Comparison of ENCODE assay signal across 8 cellular contexts in the genomic region with DNA sequence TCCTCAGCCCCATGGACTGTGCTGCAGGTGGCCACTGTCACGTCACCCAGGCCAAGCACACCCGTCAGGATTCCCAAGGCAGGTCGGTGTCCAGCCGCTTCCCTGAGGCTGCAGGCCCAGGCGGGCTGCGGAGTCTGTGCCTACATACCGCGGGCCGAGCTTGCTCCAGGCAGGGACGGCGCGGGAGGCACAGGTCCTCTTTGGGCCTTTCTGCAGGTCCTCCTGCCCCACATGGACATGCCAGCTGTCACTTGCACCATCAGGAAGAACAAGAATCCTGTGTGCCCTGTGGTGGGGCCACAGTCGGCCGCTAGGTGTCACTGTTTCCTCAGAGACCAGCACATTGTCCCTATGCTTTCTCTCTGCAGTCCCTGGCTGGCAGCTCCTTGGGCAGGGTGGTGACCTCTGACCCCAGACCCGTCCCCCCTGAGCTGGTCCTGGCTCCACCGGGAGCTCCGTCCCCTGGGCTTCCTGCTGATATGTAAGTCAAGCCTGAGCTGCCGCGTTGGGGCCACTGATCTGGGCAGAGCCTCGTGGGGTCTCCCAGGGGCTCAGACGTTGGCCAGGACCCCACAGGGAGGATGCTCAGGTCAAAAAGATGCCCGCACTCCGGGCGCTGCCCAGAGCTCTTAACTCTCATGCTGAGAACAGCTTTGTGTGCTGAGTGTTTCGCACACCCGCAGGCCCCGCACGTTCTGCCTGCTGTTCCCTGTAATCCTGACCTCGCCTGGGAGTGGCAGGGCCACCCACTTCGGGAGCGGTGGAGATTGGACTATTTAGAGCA. TPM values are rescaled to one million over a fixed set of nuclear protein-coding genes. Genes with fewer than 3 reads are reported as not detected.
DNase-seq lines count a peak whose midpoint lies in the region; ATAC-seq, FAIRE-seq and TF ChIP-seq lines count a peak whose summit lies in the region.

No MANE protein-coding gene starts in this region.

- peak overlapping the region in 1 of 7 donors; percentile 18 for H3K4me3 Mint-ChIP-seq in CD8-positive, alpha-beta memory T cell
- H3K4me3 Mint-ChIP-seq in activated CD4-positive, alpha-beta T cell treated with anti-CD3 and anti-CD28 coated beads, Interleukin-2, amount 10 ng/mL, durations not matched to agents 7 days and 5 days = no peak overlapping the region

- no peak for TF ChIP-seq EP300 in HepG2 (IDR thresholded peaks at IDR 0.05; ENCODE audit: low read depth in 2 of 2, low read length in 2 of 2)
- TF ChIP-seq EP300 in HepG2 (CRISPR knock-in tag; IDR thresholded peaks at IDR 0.05; ENCODE audit: borderline replicate concordance) = no peak

- 21% methylated on average over 23 of the region's 31 CpGs for WGBS in HepG2 (ENCODE audit: low lambda C conversion rate)

- BruUV-seq in HepG2 (replicated peaks; lab: Mats Ljungman, UMichigan) = no TSS peak

- H2AFZ ChIP-seq in HepG2 (ENCODE audit: low read length) = no peak overlapping the region

- H3K9me3 ChIP-seq in CD8-positive, alpha-beta memory T cell (ENCODE audit: low read length) = no peaks in the 10 kb centered on the region
- no peaks in the 10 kb centered on the region for H3K9me3 ChIP-seq in HepG2 (ENCODE audit: low read length)

- no peaks in the 10 kb centered on the region for H4K20me1 ChIP-seq in HepG2 (ENCODE audit: insufficient read depth, low read length)

- ATAC-seq in HG02798 (IDR thresholded peaks at IDR 0.05; ENCODE audit: poor library complexity, unreplicated experiment) = peak; percentile 72
- peak; percentile 93 for ATAC-seq in HepG2
- ATAC-seq in GM19395 (IDR thresholded peaks at IDR 0.05; ENCODE audit: unreplicated experiment) = no peak

- H3K4me1 Mint-ChIP-seq in CD8-positive, alpha-beta memory T cell = no peaks in the 10 kb centered on the region
- H3K4me1 Mint-ChIP-seq in activated CD4-positive, alpha-beta T cell treated with anti-CD3 and anti-CD28 coated beads, Interleukin-2, amount 10 ng/mL, durations not matched to agents 7 days and 5 days = no peaks in the 10 kb centered on the region

- TF ChIP-seq CTCF in coronary artery (IDR thresholded peaks at IDR 0.05) (peak; percentile 96), HepG2 (CRISPR knock-in tag; IDR thresholded peaks at IDR 0.05) (peak; percentile 100)

- no peak overlapping the region for H3K9ac ChIP-seq in HepG2 (ENCODE audit: insufficient read depth, low read depth, low read length)

- H3K4me1 ChIP-seq in CD8-positive, alpha-beta memory T cell (ENCODE audit: insufficient read depth, low read length) = no peaks in the 10 kb centered on the region
- peaks cover 13% of the 10 kb centered on the region for H3K4me1 ChIP-seq in HepG2 (ENCODE audit: insufficient read depth, low read length)

- intact Hi-C loops in HepG2 (cut with micrococcal nuclease; ENCODE audit: unreplicated experiment) = loop anchor here (1.0 to 10.0 kb wide), 3 partner anchors 47 to 374 kb away; no protein-coding TSS in a partner anchor

- H3K4me2 ChIP-seq in HepG2 (ENCODE audit: low read depth, low read length) = no peak overlapping the region; the same call in 1 of the 2 replicates

- POLR2A ChIA-PET in CD8-positive, alpha-beta memory T cell (lab: Charles Lee) = no interaction called here
- POLR2A ChIA-PET in activated CD4-positive, alpha-beta T cell treated with anti-CD3 and anti-CD28 coated beads, Interleukin-2, amount 10 ng/mL, durations not matched to agents 7 days and 5 days (lab: Charles Lee) = interaction anchor here (0.6 kb wide), 1 partner anchor 501 kb away, joined by 3 read pairs; no protein-coding TSS in a partner anchor
- POLR2A ChIA-PET in HepG2 (lab: Yijun Ruan, JAX) = interaction anchor here (1.9 kb wide), 1 partner anchor 23 kb away, joined by 4 read pairs; no protein-coding TSS in a partner anchor

- FAIRE-seq in HepG2 (lab: Jason Lieb, UNC) = peak; percentile 98

- H3K79me2 ChIP-seq in HepG2 (ENCODE audit: insufficient read depth, low read length) = no peaks in the 10 kb centered on the region

- H3K4me3 ChIP-seq in CD8-positive, alpha-beta memory T cell (ENCODE audit: low read length) = no peak overlapping the region
- H3K4me3 ChIP-seq in coronary artery (no peak overlapping the region), HepG2 (replicated peaks in 1 of 3; ENCODE audit: insufficient read depth in 1 of 3, low read depth in 2 of 3, low read length in 3 of 3) (no peak overlapping the region; a peak in 1 of 6 replicates)

- no peaks in the 10 kb centered on the region for H3K36me3 ChIP-seq in CD8-positive, alpha-beta memory T cell (ENCODE audit: insufficient read depth, low read length)
- H3K36me3 ChIP-seq in HepG2 (replicated peaks in 1 of 2; ENCODE audit: control insufficient read depth in 1 of 2, insufficient read depth in 2 of 2, low read length in 2 of 2) = no peaks in the 10 kb centered on the region

- peak; percentile 63 to 84 (median 70) for DNase-seq in CD8-positive, alpha-beta memory T cell
- peak; percentile 81 for DNase-seq in NCI-H524 treated with DMSO at 0.1 percent for 48 hours (lab: John Stamatoyannopoulos, UW)
- DNase-seq in activated CD4-positive, alpha-beta T cell treated with anti-CD3 and anti-CD28 coated beads, Interleukin-2, amount 10 ng/mL, durations not matched to agents 7 days and 5 days = peak; percentile 86
- peak; percentile 89 for DNase-seq in coronary artery (ENCODE audit: low spot score)
- DNase-seq in HepG2 (ENCODE audit: low spot score) = peak; percentile 75
- DNase-seq in stimulated activated CD4-positive, alpha-beta T cell treated with anti-CD3 and anti-CD28 coated beads, Interleukin-4, amount 100 ng/mL, for 48 hours (ENCODE audit: low read depth in 2 of 2) = peak; percentile 73 to 84

- H3K36me3 Mint-ChIP-seq in CD8-positive, alpha-beta memory T cell = peaks cover 0 to 5% (median 0%) of the 10 kb centered on the region in 3 donors
- H3K36me3 Mint-ChIP-seq in activated CD4-positive, alpha-beta T cell treated with anti-CD3 and anti-CD28 coated beads, Interleukin-2, amount 10 ng/mL, durations not matched to agents 7 days and 5 days (ENCODE audit: low read depth) = peaks cover 2% of the 10 kb centered on the region

- H3K27ac Mint-ChIP-seq in CD8-positive, alpha-beta memory T cell = no peak overlapping the region
- H3K27ac Mint-ChIP-seq in activated CD4-positive, alpha-beta T cell treated with anti-CD3 and anti-CD28 coated beads, Interleukin-2, amount 10 ng/mL, durations not matched to agents 7 days and 5 days = no peak overlapping the region

- peak; percentile 98 for TF ChIP-seq RAD21 in HepG2 (CRISPR knock-in tag; IDR thresholded peaks at IDR 0.05)

- no peak overlapping the region for H3K27ac ChIP-seq in CD8-positive, alpha-beta memory T cell (ENCODE audit: low read depth, low read length)
- H3K27ac ChIP-seq in coronary artery (no peak overlapping the region), HepG2 (ENCODE audit: extremely low read length, insufficient read depth, low read length) (no peak overlapping the region)

- peaks cover 5 to 11% (median 6%) of the 10 kb centered on the region in 5 donors for H3K9me3 Mint-ChIP-seq in CD8-positive, alpha-beta memory T cell
- H3K9me3 Mint-ChIP-seq in activated CD4-positive, alpha-beta T cell treated with anti-CD3 and anti-CD28 coated beads, Interleukin-2, amount 10 ng/mL, durations not matched to agents 7 days and 5 days = peaks cover 18% of the 10 kb centered on the region

- in situ Hi-C loops in HepG2 (cut with HindIII; ENCODE audit: extremely low pct_ligation_motif_present, low pct_unique_long_range_greater_than_20kb) = loop anchor here (25.0 kb wide), 1 partner anchor 786 kb away; the partner anchor contains the start of genes ATG4B and THAP4

- H3K27me3 ChIP-seq in CD8-positive, alpha-beta memory T cell (ENCODE audit: insufficient read depth, low read length, poor library complexity, severe bottlenecking) = no peaks in the 10 kb centered on the region
- H3K27me3 ChIP-seq in HepG2 (ENCODE audit: control insufficient read depth in 1 of 2, insufficient read depth in 2 of 2, low read length in 2 of 2) = peaks cover 3 to 39% of the 10 kb centered on the region in 2 experiments; a peak in 4 of 5 replicates

- CTCF ChIA-PET in CD8-positive, alpha-beta memory T cell (lab: Charles Lee) = interaction anchor here (0.5 to 2.0 kb wide), 10 partner anchors 9 to 1027 kb away, joined by 3 to 11 read pairs (median 4); partner anchors contain the start of gene PASK
- CTCF ChIA-PET in activated CD4-positive, alpha-beta T cell treated with anti-CD3 and anti-CD28 coated beads, Interleukin-2, amount 10 ng/mL, durations not matched to agents 7 days and 5 days (lab: Charles Lee) = interaction anchor here (0.6 to 2.0 kb wide), 7 partner anchors 9 to 1027 kb away, joined by 3 to 9 read pairs (median 5); no protein-coding TSS in a partner anchor
- CTCF ChIA-PET in HepG2 (lab: Yijun Ruan, JAX; ENCODE audit: low intra/inter-chr PET ratio, low total read pairs) = interaction anchor here (0.7 to 1.9 kb wide), 7 partner anchors 12 to 808 kb away, joined by 3 to 19 read pairs (median 4); no protein-coding TSS in a partner anchor

- no peak for TF ChIP-seq POLR2A in HepG2 (IDR thresholded peaks at IDR 0.05; ENCODE audit: insufficient read depth in 1 of 2, low read depth in 2 of 2, low read length in 2 of 2)

- peaks cover 3 to 4% of the 10 kb centered on the region in 2 donors for H3K27me3 Mint-ChIP-seq in CD8-positive, alpha-beta memory T cell
- no peaks in the 10 kb centered on the region for H3K27me3 Mint-ChIP-seq in activated CD4-positive, alpha-beta T cell treated with anti-CD3 and anti-CD28 coated beads, Interleukin-2, amount 10 ng/mL, durations not matched to agents 7 days and 5 days

RNA-seq across cellular contexts. Expression of gene AGXT, which starts 17.4 kb away (rescaled TPM):
- total RNA-seq in CD8-positive, alpha-beta memory T cell = not detected
- not detected for polyA plus RNA-seq in CD8-positive, alpha-beta memory T cell
- total RNA-seq in activated CD4-positive, alpha-beta T cell treated with anti-CD3 and anti-CD28 coated beads, Interleukin-2, amount 10 ng/mL, durations not matched to agents 7 days and 5 days = not detected
- 30.5 and 41.9 TPM in 2 replicates for total RNA-seq in HepG2 (2016; rRNA removed; fragmentation: Illumina TruSeq; extraction: Trizol)
- total RNA-seq in HepG2 (2016; cell fraction: cytosol; rRNA removed; fragmentation: Illumina TruSeq; extraction: Trizol; ENCODE audit: low read depth) = 13.0 and 14.7 TPM in 2 replicates
- total RNA-seq in HepG2 (2016; cell fraction: insoluble cytoplasmic fraction; rRNA removed; fragmentation: Illumina TruSeq; extraction: Trizol) = 26.6 and 43.3 TPM in 2 replicates
- total RNA-seq in HepG2 (2016; cell fraction: membrane; rRNA removed; fragmentation: Illumina TruSeq; extraction: Trizol) = 16.6 and 19.6 TPM in 2 replicates
- 38.2 and 44.0 TPM in 2 replicates for total RNA-seq in HepG2 (2016; cell fraction: nucleus; rRNA removed; fragmentation: Illumina TruSeq; extraction: Trizol)
- 96.1 and 133 TPM in 2 replicates for polyA plus RNA-seq in HepG2 (2011; rRNA removed)
- polyA plus RNA-seq in HepG2 (2011; cell fraction: cytosol; rRNA removed) = 35.6 and 52.0 TPM in 2 replicates
- polyA plus RNA-seq in HepG2 (2011; cell fraction: nucleus; rRNA removed) = 938 and 1,041 TPM in 2 replicates
- 57.7 and 74.1 TPM in 2 replicates for polyA plus RNA-seq in HepG2 (2012)
- 16.7 and 17.4 TPM in 2 replicates for polyA plus RNA-seq in HepG2 (2016; cell fraction: cytosol; fragmentation: Illumina TruSeq; extraction: Trizol; ENCODE audit: low read depth)
- 26.4 and 36.5 TPM in 2 replicates for polyA plus RNA-seq in HepG2 (2016; cell fraction: insoluble cytoplasmic fraction; fragmentation: Illumina TruSeq; extraction: Trizol; ENCODE audit: low read depth)
- polyA plus RNA-seq in HepG2 (2016; cell fraction: membrane; fragmentation: Illumina TruSeq; extraction: Trizol; ENCODE audit: low read depth) = 15.2 and 17.5 TPM in 2 replicates
- 101 and 109 TPM in 2 replicates for polyA plus RNA-seq in HepG2 (2016; cell fraction: nucleus; fragmentation: Illumina TruSeq; extraction: Trizol; ENCODE audit: insufficient read depth, low read depth)
- 67.0 TPM in 1 of 2 replicates, not detected in the other for polyA minus RNA-seq in HepG2 (2011; rRNA and poly(A)+ RNA removed; ENCODE audit: low replicate concordance)
- polyA minus RNA-seq in HepG2 (2011; cell fraction: cytosol; rRNA and poly(A)+ RNA removed) = 22.8 and 31.0 TPM in 2 replicates
- polyA minus RNA-seq in HepG2 (2011; cell fraction: nucleus; rRNA and poly(A)+ RNA removed) = 64.6 and 66.1 TPM in 2 replicates

RNA-seq across cellular contexts. Expression of gene KIF1A, which starts 31.3 kb away (rescaled TPM):
- 1 to 10 TPM; 1.6 to 1.8 TPM for total RNA-seq in CD8-positive, alpha-beta memory T cell
- not detected for polyA plus RNA-seq in CD8-positive, alpha-beta memory T cell
- total RNA-seq in activated CD4-positive, alpha-beta T cell treated with anti-CD3 and anti-CD28 coated beads, Interleukin-2, amount 10 ng/mL, durations not matched to agents 7 days and 5 days = under 1 TPM; 0.37 to 0.40 TPM
- 0.24 TPM in 1 of 2 replicates, not detected in the other for total RNA-seq in HepG2 (2016; rRNA removed; fragmentation: Illumina TruSeq; extraction: Trizol)
- total RNA-seq in HepG2 (2016; cell fraction: cytosol; rRNA removed; fragmentation: Illumina TruSeq; extraction: Trizol; ENCODE audit: low read depth) = not detected in 2 replicates
- 0.13 and 0.32 TPM in 2 replicates for total RNA-seq in HepG2 (2016; cell fraction: insoluble cytoplasmic fraction; rRNA removed; fragmentation: Illumina TruSeq; extraction: Trizol)
- total RNA-seq in HepG2 (2016; cell fraction: membrane; rRNA removed; fragmentation: Illumina TruSeq; extraction: Trizol) = not detected in 2 replicates
- total RNA-seq in HepG2 (2016; cell fraction: nucleus; rRNA removed; fragmentation: Illumina TruSeq; extraction: Trizol) = not detected in 2 replicates
- polyA plus RNA-seq in HepG2 (2011; rRNA removed) = 0.01 and 0.03 TPM in 2 replicates
- polyA plus RNA-seq in HepG2 (2011; cell fraction: cytosol; rRNA removed) = 0.01 TPM in 1 of 2 replicates, not detected in the other
- polyA plus RNA-seq in HepG2 (2011; cell fraction: nucleus; rRNA removed) = 0.19 and 0.21 TPM in 2 replicates
- polyA plus RNA-seq in HepG2 (2012) = 0.19 TPM in 1 of 2 replicates, not detected in the other
- not detected in 2 replicates for polyA plus RNA-seq in HepG2 (2016; cell fraction: cytosol; fragmentation: Illumina TruSeq; extraction: Trizol; ENCODE audit: low read depth)
- polyA plus RNA-seq in HepG2 (2016; cell fraction: insoluble cytoplasmic fraction; fragmentation: Illumina TruSeq; extraction: Trizol; ENCODE audit: low read depth) = not detected in 2 replicates
- not detected in 2 replicates for polyA plus RNA-seq in HepG2 (2016; cell fraction: membrane; fragmentation: Illumina TruSeq; extraction: Trizol; ENCODE audit: low read depth)
- not detected in 2 replicates for polyA plus RNA-seq in HepG2 (2016; cell fraction: nucleus; fragmentation: Illumina TruSeq; extraction: Trizol; ENCODE audit: insufficient read depth, low read depth)
- polyA minus RNA-seq in HepG2 (2011; rRNA and poly(A)+ RNA removed; ENCODE audit: low replicate concordance) = 0.04 and 0.14 TPM in 2 replicates
- polyA minus RNA-seq in HepG2 (2011; cell fraction: cytosol; rRNA and poly(A)+ RNA removed) = not detected in 2 replicates
- 0.37 TPM in 1 of 2 replicates, not detected in the other for polyA minus RNA-seq in HepG2 (2011; cell fraction: nucleus; rRNA and poly(A)+ RNA removed)

RNA-seq across cellular contexts. Expression of gene MAB21L4, which starts 44.7 kb away (rescaled TPM):
- total RNA-seq in CD8-positive, alpha-beta memory T cell = not detected
- polyA plus RNA-seq in CD8-positive, alpha-beta memory T cell = not detected
- not detected for total RNA-seq in activated CD4-positive, alpha-beta T cell treated with anti-CD3 and anti-CD28 coated beads, Interleukin-2, amount 10 ng/mL, durations not matched to agents 7 days and 5 days
- total RNA-seq in HepG2 (2016; rRNA removed; fragmentation: Illumina TruSeq; extraction: Trizol) = 13.5 and 14.0 TPM in 2 replicates
- 3.1 and 3.7 TPM in 2 replicates for total RNA-seq in HepG2 (2016; cell fraction: cytosol; rRNA removed; fragmentation: Illumina TruSeq; extraction: Trizol; ENCODE audit: low read depth)
- total RNA-seq in HepG2 (2016; cell fraction: insoluble cytoplasmic fraction; rRNA removed; fragmentation: Illumina TruSeq; extraction: Trizol) = 11.5 and 15.3 TPM in 2 replicates
- total RNA-seq in HepG2 (2016; cell fraction: membrane; rRNA removed; fragmentation: Illumina TruSeq; extraction: Trizol) = 10.1 and 12.0 TPM in 2 replicates
- 8.9 and 10.1 TPM in 2 replicates for total RNA-seq in HepG2 (2016; cell fraction: nucleus; rRNA removed; fragmentation: Illumina TruSeq; extraction: Trizol)
- 3.0 and 3.6 TPM in 2 replicates for polyA plus RNA-seq in HepG2 (2011; rRNA removed)
- polyA plus RNA-seq in HepG2 (2011; cell fraction: cytosol; rRNA removed) = 2.4 and 4.2 TPM in 2 replicates
- 8.9 and 9.1 TPM in 2 replicates for polyA plus RNA-seq in HepG2 (2011; cell fraction: nucleus; rRNA removed)
- polyA plus RNA-seq in HepG2 (2012) = 2.1 and 4.1 TPM in 2 replicates
- 3.4 TPM in 2 replicates for polyA plus RNA-seq in HepG2 (2016; cell fraction: cytosol; fragmentation: Illumina TruSeq; extraction: Trizol; ENCODE audit: low read depth)
- polyA plus RNA-seq in HepG2 (2016; cell fraction: insoluble cytoplasmic fraction; fragmentation: Illumina TruSeq; extraction: Trizol; ENCODE audit: low read depth) = 11.8 and 13.7 TPM in 2 replicates
- 8.3 and 8.8 TPM in 2 replicates for polyA plus RNA-seq in HepG2 (2016; cell fraction: membrane; fragmentation: Illumina TruSeq; extraction: Trizol; ENCODE audit: low read depth)
- polyA plus RNA-seq in HepG2 (2016; cell fraction: nucleus; fragmentation: Illumina TruSeq; extraction: Trizol; ENCODE audit: insufficient read depth, low read depth) = 15.9 and 16.1 TPM in 2 replicates
- 5.4 TPM in 1 of 2 replicates, not detected in the other for polyA minus RNA-seq in HepG2 (2011; rRNA and poly(A)+ RNA removed; ENCODE audit: low replicate concordance)
- polyA minus RNA-seq in HepG2 (2011; cell fraction: cytosol; rRNA and poly(A)+ RNA removed) = 1.8 and 2.0 TPM in 2 replicates
- polyA minus RNA-seq in HepG2 (2011; cell fraction: nucleus; rRNA and poly(A)+ RNA removed) = 1.3 and 2.5 TPM in 2 replicates

RNA-seq across cellular contexts. Expression of gene CROCC2, which starts 54.9 kb away (rescaled TPM):
- total RNA-seq in CD8-positive, alpha-beta memory T cell = not detected
- not detected for polyA plus RNA-seq in CD8-positive, alpha-beta memory T cell
- total RNA-seq in activated CD4-positive, alpha-beta T cell treated with anti-CD3 and anti-CD28 coated beads, Interleukin-2, amount 10 ng/mL, durations not matched to agents 7 days and 5 days = not detected
- total RNA-seq in HepG2 (2016; rRNA removed; fragmentation: Illumina TruSeq; extraction: Trizol) = not detected in 2 replicates
- total RNA-seq in HepG2 (2016; cell fraction: cytosol; rRNA removed; fragmentation: Illumina TruSeq; extraction: Trizol; ENCODE audit: low read depth) = not detected in 2 replicates
- total RNA-seq in HepG2 (2016; cell fraction: insoluble cytoplasmic fraction; rRNA removed; fragmentation: Illumina TruSeq; extraction: Trizol) = 0.02 TPM in 1 of 2 replicates, not detected in the other
- total RNA-seq in HepG2 (2016; cell fraction: membrane; rRNA removed; fragmentation: Illumina TruSeq; extraction: Trizol) = not detected in 2 replicates
- not detected in 2 replicates for total RNA-seq in HepG2 (2016; cell fraction: nucleus; rRNA removed; fragmentation: Illumina TruSeq; extraction: Trizol)
- not detected in 2 replicates for polyA plus RNA-seq in HepG2 (2011; rRNA removed)
- polyA plus RNA-seq in HepG2 (2011; cell fraction: cytosol; rRNA removed) = not detected in 2 replicates
- 0.03 TPM in 1 of 2 replicates, not detected in the other for polyA plus RNA-seq in HepG2 (2011; cell fraction: nucleus; rRNA removed)
- 0.13 and 0.15 TPM in 2 replicates for polyA plus RNA-seq in HepG2 (2012)
- polyA plus RNA-seq in HepG2 (2016; cell fraction: cytosol; fragmentation: Illumina TruSeq; extraction: Trizol; ENCODE audit: low read depth) = not detected in 2 replicates
- polyA plus RNA-seq in HepG2 (2016; cell fraction: insoluble cytoplasmic fraction; fragmentation: Illumina TruSeq; extraction: Trizol; ENCODE audit: low read depth) = not detected in 2 replicates
- polyA plus RNA-seq in HepG2 (2016; cell fraction: membrane; fragmentation: Illumina TruSeq; extraction: Trizol; ENCODE audit: low read depth) = not detected in 2 replicates
- not detected in 2 replicates for polyA plus RNA-seq in HepG2 (2016; cell fraction: nucleus; fragmentation: Illumina TruSeq; extraction: Trizol; ENCODE audit: insufficient read depth, low read depth)
- polyA minus RNA-seq in HepG2 (2011; rRNA and poly(A)+ RNA removed; ENCODE audit: low replicate concordance) = not detected in 2 replicates
- not detected in 2 replicates for polyA minus RNA-seq in HepG2 (2011; cell fraction: cytosol; rRNA and poly(A)+ RNA removed)
- polyA minus RNA-seq in HepG2 (2011; cell fraction: nucleus; rRNA and poly(A)+ RNA removed) = not detected in 2 replicates

Comparison
In these comparisons a context has a peak if more than half of its experiments do, and no peak if none do; other contexts are left out.
1. RNA of gene AGXT, which starts 17.4 kb away (total RNA-seq): 13.0 to 44.0 TPM in HepG2; not detected in CD8-positive, alpha-beta memory T cell and not detected in activated CD4-positive, alpha-beta T cell treated with anti-CD3 and anti-CD28 coated beads, Interleukin-2, amount 10 ng/mL, durations not matched to agents 7 days and 5 days; every median in the first group is over 10 times any median in the second.
2. RNA of gene MAB21L4, which starts 44.7 kb away (total RNA-seq): 3.1 to 15.3 TPM in HepG2; not detected in CD8-positive, alpha-beta memory T cell and not detected in activated CD4-positive, alpha-beta T cell treated with anti-CD3 and anti-CD28 coated beads, Interleukin-2, amount 10 ng/mL, durations not matched to agents 7 days and 5 days; every median in the first group is over 4 times any median in the second.
3. Peak in every context shown above with its lines, with median percentiles within 50 percentile points of each other: DNase-seq.